In the genomic region with DNA sequence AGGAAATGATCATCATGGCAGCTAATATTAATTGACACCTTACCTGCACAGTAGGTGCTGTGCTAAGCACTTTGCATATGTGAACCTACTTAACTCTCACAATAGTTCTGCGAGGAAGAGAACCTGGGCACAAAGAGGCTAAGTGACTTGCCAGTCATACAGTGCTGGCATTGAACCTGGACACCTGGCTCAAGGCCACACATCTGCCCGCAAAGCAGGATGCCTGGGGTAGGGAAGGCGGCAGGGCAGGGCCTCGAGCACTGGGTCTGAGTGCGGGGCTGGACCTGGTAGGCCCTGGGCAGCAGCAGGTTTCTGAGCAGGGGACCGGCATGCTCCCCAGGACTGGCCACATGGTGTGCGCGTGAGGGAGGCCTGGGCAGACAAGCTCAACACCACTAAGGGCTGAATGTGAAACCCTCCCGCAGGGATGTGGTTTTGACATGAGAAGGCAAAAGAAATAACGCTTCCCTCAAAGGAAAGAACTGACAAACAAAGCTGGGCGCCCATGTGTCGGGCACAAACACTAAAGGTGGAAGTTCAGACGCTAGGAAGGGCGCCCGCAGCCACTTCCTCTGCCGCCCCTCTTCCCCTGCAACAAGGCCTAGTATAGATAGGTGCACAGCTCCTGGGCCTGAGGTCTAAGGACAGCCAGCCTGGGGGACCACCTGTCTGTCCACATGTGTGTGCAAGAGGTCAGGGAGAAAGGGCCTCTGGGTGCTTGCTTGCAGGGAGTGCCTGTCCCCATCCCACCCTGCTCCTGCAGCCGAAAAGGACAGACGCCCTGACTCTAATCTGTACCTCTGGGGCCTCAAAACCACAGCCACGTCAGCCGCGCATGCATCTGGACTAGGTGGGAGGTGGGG, we compare ENCODE assay signal across 9 cellular contexts.
DNase-seq lines count a peak whose midpoint lies in the region; ATAC-seq lines count a peak whose summit lies in the region.
"Had no signal": no experiment of that assay in that cellular context is flagged by ENCODE, and none has a peak within 500 bp of the region (broad histone marks: within the 10 kb centered on the region; RNA-seq: fewer than 3 reads in every experiment).

No MANE protein-coding gene starts in this region.

- peak; percentile 38 for ATAC-seq in GM18907 (IDR thresholded peaks at IDR 0.05; ENCODE audit: unreplicated experiment)
- peak; percentile 65 to 74 for ATAC-seq in natural killer cell treated with Interleukin-12 subunit alpha and Interleukin-12 subunit beta and Interleukin-15 and Interleukin-18, amount 100 ng/mL, for 72 hours
- no peak for ATAC-seq in GM18873 (IDR thresholded peaks at IDR 0.05; ENCODE audit: low FRiP score, unreplicated experiment)

- H3K4me3 ChIP-seq in MG63: no peak overlapping the region
- H3K4me3 ChIP-seq: cardiac muscle cell had no signal

- H3K27ac Mint-ChIP-seq in natural killer cell treated with Interleukin-12 subunit alpha and Interleukin-12 subunit beta and Interleukin-15 and Interleukin-18, amount 100 ng/mL, for 72 hours: peak overlapping the region; percentile 84 to 90

- no peaks in the 10 kb centered on the region for H3K36me3 ChIP-seq in MG63
- H3K36me3 ChIP-seq: cardiac muscle cell had no signal

- no peaks in the 10 kb centered on the region for H3K27me3 ChIP-seq in MG63
- H3K27me3 ChIP-seq: cardiac muscle cell had no signal

- H3K36me3 Mint-ChIP-seq in natural killer cell treated with Interleukin-12 subunit alpha and Interleukin-12 subunit beta and Interleukin-15 and Interleukin-18, amount 100 ng/mL, for 72 hours: no peaks in the 10 kb centered on the region

- peaks cover 79 to 85% of the 10 kb centered on the region in 2 donors for H3K4me1 Mint-ChIP-seq in natural killer cell treated with Interleukin-12 subunit alpha and Interleukin-12 subunit beta and Interleukin-15 and Interleukin-18, amount 100 ng/mL, for 72 hours (ENCODE audit: low read depth in 2 of 2)

- H3K27me3 Mint-ChIP-seq in natural killer cell treated with Interleukin-12 subunit alpha and Interleukin-12 subunit beta and Interleukin-15 and Interleukin-18, amount 100 ng/mL, for 72 hours: no peaks in the 10 kb centered on the region

- DNase-seq in SW480 (ENCODE audit: low spot score) (peak; percentile 57), MG63 (no peak), islet precursor cell (no peak), NCI-H345 treated with DMSO at 0.1 percent for 48 hours (lab: John Stamatoyannopoulos, UW; ENCODE audit: unreplicated experiment) (no peak)
- DNase-seq in activated naive CD4-positive, alpha-beta T cell treated with anti-CD3 and anti-CD28 coated beads, Interleukin-2, amount 50 U/mL, for 16 hours: peak; percentile 68
- peak; percentile 82 for DNase-seq in natural killer cell treated with Interleukin-12 subunit alpha and Interleukin-12 subunit beta and Interleukin-15 and Interleukin-18, amount 100 ng/mL, for 72 hours (ENCODE audit: low spot score)

- no peaks in the 10 kb centered on the region for H3K9me3 ChIP-seq in MG63

- peak overlapping the region; percentile 53 for H3K4me3 Mint-ChIP-seq in natural killer cell treated with Interleukin-12 subunit alpha and Interleukin-12 subunit beta and Interleukin-15 and Interleukin-18, amount 100 ng/mL, for 72 hours

- H3K9me3 Mint-ChIP-seq in natural killer cell treated with Interleukin-12 subunit alpha and Interleukin-12 subunit beta and Interleukin-15 and Interleukin-18, amount 100 ng/mL, for 72 hours: no peaks in the 10 kb centered on the region

Comparison
In these comparisons a context has a peak if more than half of its experiments do, and no peak if none do; other contexts are left out.
1. DNase-seq: peak in SW480 (single experiment), activated naive CD4-positive, alpha-beta T cell treated with anti-CD3 and anti-CD28 coated beads, Interleukin-2, amount 50 U/mL, for 16 hours (single experiment) and natural killer cell treated with Interleukin-12 subunit alpha and Interleukin-12 subunit beta and Interleukin-15 and Interleukin-18, amount 100 ng/mL, for 72 hours (single experiment); none in MG63 (single experiment), islet precursor cell (single experiment) and NCI-H345 treated with DMSO at 0.1 percent for 48 hours (single experiment).